In the genomic region with DNA sequence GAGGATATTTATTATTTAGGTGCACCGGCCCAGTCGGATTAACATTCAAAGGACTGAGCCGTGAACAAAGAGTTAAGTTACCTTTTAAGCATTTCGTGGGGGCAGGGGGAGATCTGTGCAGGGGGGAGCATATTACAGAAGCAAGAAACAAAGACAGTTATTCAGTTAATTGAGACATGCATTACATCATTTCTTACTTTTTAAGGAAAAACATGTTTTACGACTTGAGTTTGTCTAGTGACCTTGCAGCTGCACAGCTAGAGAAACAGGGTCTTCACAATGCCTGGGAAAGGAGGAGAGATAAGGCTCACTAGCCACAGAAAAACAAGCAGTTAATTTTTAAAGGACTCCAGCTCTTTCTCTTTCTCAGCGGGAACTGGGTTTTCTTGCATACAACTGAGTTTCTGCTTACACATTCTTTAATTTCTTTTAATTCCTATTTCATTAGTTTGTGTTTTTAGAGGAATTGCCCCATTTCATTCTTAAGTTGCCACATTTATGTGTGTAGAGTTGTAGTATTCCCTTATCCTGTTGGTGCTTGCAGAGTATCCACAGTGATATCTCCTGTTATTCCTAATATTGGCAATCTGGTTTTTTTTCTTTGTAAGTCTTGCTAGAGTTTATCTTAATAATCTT, we compare ENCODE assay signal across 1 cellular context.
TF ChIP-seq lines count a peak whose summit lies in the region.
"Not testable (repeated sequence)": the region's sequence is repeated elsewhere in the genome, so short reads cannot be mapped to it uniquely, and the experiment has no call there.

No MANE protein-coding gene starts in this region.

TF ChIP-seq in K562, 482 proteins besides CTCF, POLR2A, EP300 and RAD21:
- not testable (repeated sequence) for TF ChIP-seq CEBPG (CRISPR knock-in tag; IDR thresholded peaks at IDR 0.05)
- 0 out of 4 replicates have a peak, but pooled peaks of 1 of the 2 experiments have one; percentile 11 for TF ChIP-seq CEBPG (tag; conservative IDR thresholded peaks at IDR 0.05 in 1 of 2, IDR thresholded peaks at IDR 0.05 in 1 of 2)
